Comparison of ENCODE assay signal across 23 cellular contexts in the genomic region with DNA sequence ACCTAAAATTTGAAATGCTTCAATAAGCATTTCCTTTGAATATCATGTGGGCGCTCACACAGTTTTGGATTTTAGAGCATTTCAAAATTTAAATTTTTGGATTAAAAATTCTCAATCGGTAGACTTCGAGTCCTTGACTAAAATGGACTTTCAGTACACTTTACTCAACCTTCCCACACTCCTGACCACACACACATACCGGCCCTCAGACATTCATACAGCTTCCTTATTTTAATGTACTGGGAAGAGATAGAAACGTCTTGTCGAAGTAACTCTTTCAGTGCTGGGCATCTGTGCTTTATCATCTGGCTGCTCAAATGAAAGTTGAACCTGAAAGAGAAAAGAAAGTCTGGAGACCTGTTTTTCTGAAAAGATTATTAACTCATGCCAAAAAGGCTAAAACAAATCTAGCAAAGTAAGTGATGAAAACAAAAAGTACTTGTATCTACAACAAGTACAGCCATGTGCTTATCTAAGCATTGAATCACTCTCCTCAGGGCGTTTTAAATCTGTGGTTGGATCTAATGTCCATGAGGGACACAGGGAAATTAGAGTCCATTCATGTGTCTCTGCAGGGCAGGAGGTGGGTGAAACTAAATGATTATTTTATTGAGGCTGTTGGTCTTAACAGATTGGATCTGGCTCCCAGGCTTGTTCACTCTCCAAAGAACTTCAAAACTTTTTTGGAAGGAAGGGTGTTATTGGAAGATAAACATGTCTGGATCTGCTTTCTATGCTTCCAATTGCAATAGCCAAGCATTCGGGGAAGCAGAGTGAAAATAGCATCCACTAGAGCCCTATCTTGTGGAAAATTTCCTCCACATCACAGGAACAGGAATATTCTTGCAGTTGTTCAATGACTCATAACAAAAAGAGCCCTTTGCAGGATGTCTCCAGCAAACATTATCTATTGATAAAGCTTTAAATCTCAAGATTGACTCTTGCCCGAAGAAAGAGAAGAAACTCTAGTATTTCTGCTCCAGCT. TPM values are rescaled to one million over a fixed set of nuclear protein-coding genes. Genes with fewer than 3 reads are reported as not detected.
DNase-seq lines count a peak whose midpoint lies in the region; FAIRE-seq and TF ChIP-seq lines count a peak whose summit lies in the region.
"Had no signal": no experiment of that assay in that cellular context is flagged by ENCODE, and none has a peak within 500 bp of the region (broad histone marks: within the 10 kb centered on the region; RNA-seq: fewer than 3 reads in every experiment).

No MANE protein-coding gene starts in this region.

- TF ChIP-seq POLR2A in endothelial cell of umbilical vein (IDR thresholded peaks at IDR 0.05; ENCODE audit: low read depth, low read length), result no peak

- H3K27me3 ChIP-seq in endothelial cell of umbilical vein (ENCODE audit: control insufficient read depth in 2 of 2, insufficient read depth in 2 of 2, low read length in 2 of 2), result no peaks in the 10 kb centered on the region
- H3K27me3 ChIP-seq: gastrocnemius medialis had no signal

- peak; percentile 41 for DNase-seq in EL
- DNase-seq in RWPE1 (ENCODE audit: low spot score), result peak; percentile 14
- peak; percentile 21 for DNase-seq in endothelial cell of umbilical vein (ENCODE audit: low read depth, low spot score)
- DNase-seq in AG08395 (ENCODE audit: low spot score), result no peak
- DNase-seq in AG20443 (ENCODE audit: low spot score), result no peak
- DNase-seq in NCI-H1092 treated with DMSO at 0.1 percent for 48 hours (lab: John Stamatoyannopoulos, UW), result no peak
- DNase-seq in cortex of kidney (lab: John Stamatoyannopoulos, UW), result no peak
- DNase-seq: activated CD4-positive, alpha-beta T cell treated with anti-CD3 and anti-CD28 coated beads for 1 hour; activated CD8-positive, alpha-beta memory T cell treated with anti-CD3 and anti-CD28 coated beads, Interleukin-2, amount 10 ng/mL, durations not matched to agents 7 days and 5 days; cerebellar nuclear complex; gastrocnemius medialis; HCEC 1CT; mucosa of descending colon; NCI-H1092; NCI-H69; stimulated activated CD4-positive, alpha-beta T cell treated with anti-CD3 and anti-CD28 coated beads, Interleukin-12 subunit alpha, Interleukin-12 subunit beta, amount 100 ng/mL, for 4 hours; stimulated activated naive B cell treated with anti-CD40 and anti-IgM and Interleukin-4, amounts not matched to agents 10 μg/mL and 1 μg/mL and 100 μg/mL, for 72 hours; T-helper 17 cell had no signal

- H3K9me3 ChIP-seq in endothelial cell of umbilical vein (replicated peaks; ENCODE audit: control insufficient read depth, insufficient read depth, low read length), result no peaks in the 10 kb centered on the region
- H3K9me3 ChIP-seq in mesodermal cell (ENCODE audit: control insufficient read depth, low read length), result no peaks in the 10 kb centered on the region
- H3K9me3 ChIP-seq: gastrocnemius medialis, mucosa of descending colon had no signal

- WGBS in mesodermal cell (ENCODE audit: insufficient coverage in 2 of 2), 2 experiments, result 100% methylated on average over 3 of the region's 9 CpGs; no CpG with 5 or more reads in 1 of the 2 experiments

- no peak overlapping the region for H3K27ac ChIP-seq in RWPE1
- no peak overlapping the region for H3K27ac ChIP-seq in endothelial cell of umbilical vein (ENCODE audit: insufficient read depth, low read depth, low read length)
- peak overlapping the region; percentile 72 for H3K27ac ChIP-seq in mesodermal cell (ENCODE audit: low read depth, low read length, severe bottlenecking)
- H3K27ac ChIP-seq: gastrocnemius medialis had no signal

- no peak overlapping the region for H3K4me2 ChIP-seq in endothelial cell of umbilical vein (ENCODE audit: insufficient read depth, low read length)

- H3K4me3 ChIP-seq in endothelial cell of umbilical vein (replicated peaks in 1 of 3; ENCODE audit: insufficient read depth in 1 of 3, low read depth in 1 of 3, low read length in 3 of 3) (no peak overlapping the region), mesodermal cell (ENCODE audit: extremely low read depth, insufficient read depth, low read length, poor library complexity, severe bottlenecking) (no peak overlapping the region)
- H3K4me3 ChIP-seq: gastrocnemius medialis, mucosa of descending colon had no signal

- no peaks in the 10 kb centered on the region for H3K79me2 ChIP-seq in endothelial cell of umbilical vein (ENCODE audit: control insufficient read depth, insufficient read depth, low read length)

- H3K36me3 ChIP-seq in endothelial cell of umbilical vein (ENCODE audit: control insufficient read depth in 2 of 2, extremely low read depth in 1 of 2, insufficient read depth in 2 of 2, low read length in 2 of 2) (no peaks in the 10 kb centered on the region), mesodermal cell (ENCODE audit: control insufficient read depth, insufficient read depth, low read length) (no peaks in the 10 kb centered on the region)
- H3K36me3 ChIP-seq: gastrocnemius medialis had no signal

- BruUV-seq in endothelial cell of umbilical vein (replicated peaks; lab: Mats Ljungman, UMichigan), result no TSS peak

- dilution Hi-C loops in endothelial cell of umbilical vein (cut with MboI; ENCODE audit: extremely low pct_ligation_motif_present, low sequenced_read_pairs), result no loop called here

- FAIRE-seq in endothelial cell of umbilical vein (lab: Jason Lieb, UNC), result no peak
- FAIRE-seq: GM19239 had no signal

- POLR2A ChIA-PET in RWPE1 (lab: Yijun Ruan, JAX; ENCODE audit: low non-redundant PET) (no interaction called here), endothelial cell of umbilical vein (lab: Charles Lee) (no interaction called here)

- H3K4me1 ChIP-seq in endothelial cell of umbilical vein (ENCODE audit: control insufficient read depth, extremely low read depth, insufficient read depth, low read length), result no peaks in the 10 kb centered on the region
- H3K4me1 ChIP-seq in mesodermal cell (ENCODE audit: control insufficient read depth, insufficient read depth, low read length, poor library complexity, severe bottlenecking), result peaks cover 13% of the 10 kb centered on the region
- H3K4me1 ChIP-seq: gastrocnemius medialis had no signal

- TF ChIP-seq CTCF in RWPE1 (conservative IDR thresholded peaks at IDR 0.05; ENCODE audit: low read depth) (no peak), endothelial cell of umbilical vein (IDR thresholded peaks at IDR 0.05; ENCODE audit: extremely low read depth in 1 of 2, insufficient read depth in 1 of 2, low read depth in 1 of 2, low read length in 2 of 2) (no peak)

- H4K20me1 ChIP-seq in endothelial cell of umbilical vein (replicated peaks; ENCODE audit: control insufficient read depth, extremely low read depth, insufficient read depth, low read length), result no peaks in the 10 kb centered on the region

- H2AFZ ChIP-seq in endothelial cell of umbilical vein (ENCODE audit: low read depth, low read length), result peak overlapping the region; percentile 35

- no peaks in the 10 kb centered on the region for H3K9me1 ChIP-seq in endothelial cell of umbilical vein (replicated peaks; ENCODE audit: control insufficient read depth, extremely low read depth, insufficient read depth, low read length)

- CTCF ChIA-PET in RWPE1 (lab: Yijun Ruan, JAX) (interaction anchor here (0.7 kb wide), 1 partner anchor 738 kb away, joined by 6 read pairs; no protein-coding TSS in a partner anchor), endothelial cell of umbilical vein (lab: Charles Lee) (no interaction called here)

- intact Hi-C loops in endothelial cell of umbilical vein (cut with micrococcal nuclease), result no loop called here

- no peak overlapping the region for H3K9ac ChIP-seq in endothelial cell of umbilical vein (replicated peaks; ENCODE audit: extremely low read depth, insufficient read depth, low read length)

TF ChIP-seq in endothelial cell of umbilical vein, 7 proteins besides CTCF, POLR2A, EP300 and RAD21:
- TF ChIP-seq FOS (IDR thresholded peaks at IDR 0.05; ENCODE audit: borderline replicate concordance, insufficient read depth, low read length) (peak; percentile 45), MYC (IDR thresholded peaks at IDR 0.05; ENCODE audit: low read depth, low read length) (no peak)
TF ChIP-seq in endothelial cell of umbilical vein: peak in this region for 1.

RNA-seq across cellular contexts. Expression of a gene that starts 47.0 kb away (rescaled TPM):
- total RNA-seq in endothelial cell of umbilical vein, result not detected in 2 replicates
- not detected in 2 replicates for polyA plus RNA-seq in endothelial cell of umbilical vein
- polyA plus RNA-seq in endothelial cell of umbilical vein (2011; cell fraction: cytosol; rRNA removed), result not detected in 2 replicates
- polyA plus RNA-seq in endothelial cell of umbilical vein (2011; cell fraction: nucleus; rRNA removed), result not detected in 2 replicates
- not detected in 2 replicates for polyA plus RNA-seq in endothelial cell of umbilical vein (2012)
- not detected in 2 replicates for polyA minus RNA-seq in endothelial cell of umbilical vein
- polyA minus RNA-seq in endothelial cell of umbilical vein (2011; cell fraction: cytosol; rRNA and poly(A)+ RNA removed), result not detected
- polyA minus RNA-seq in endothelial cell of umbilical vein (2011; cell fraction: nucleus; rRNA and poly(A)+ RNA removed), result not detected in 2 replicates
- not detected for polyA plus RNA-seq in mesodermal cell (2013, experiment 1 of 2)
- not detected for polyA plus RNA-seq in mesodermal cell (2013, experiment 2 of 2)
- total RNA-seq: activated CD8-positive, alpha-beta memory T cell treated with anti-CD3 and anti-CD28 coated beads, Interleukin-2, amount 10 ng/mL, durations not matched to agents 7 days and 5 days; activated T-helper 2 cell treated with anti-CD3 and anti-CD28 coated beads, Interferon-gamma antibody, Interleukin-2, Interleukin-4, amounts not matched to agents 10 μg/mL and 5 μg/mL and 100 μg/mL, durations not matched to agents 14 hours and 24 hours and 36 hours; gastrocnemius medialis; mucosa of descending colon; T-helper 17 cell; ureter had no signal
- polyA plus RNA-seq: adipose tissue had no signal

RNA-seq across cellular contexts. Expression of a gene that starts 47.4 kb away (rescaled TPM):
- total RNA-seq in endothelial cell of umbilical vein, result 68.7 and 76.6 TPM in 2 replicates
- 22.3 and 26.8 TPM in 2 replicates for polyA plus RNA-seq in endothelial cell of umbilical vein
- 34.8 and 40.9 TPM in 2 replicates for polyA plus RNA-seq in endothelial cell of umbilical vein (2011; cell fraction: cytosol; rRNA removed)
- polyA plus RNA-seq in endothelial cell of umbilical vein (2011; cell fraction: nucleus; rRNA removed), result 10.7 and 12.3 TPM in 2 replicates
- polyA plus RNA-seq in endothelial cell of umbilical vein (2012), result 139 and 144 TPM in 2 replicates
- polyA minus RNA-seq in endothelial cell of umbilical vein, result 5.1 and 15.9 TPM in 2 replicates
- 16.2 TPM for polyA minus RNA-seq in endothelial cell of umbilical vein (2011; cell fraction: cytosol; rRNA and poly(A)+ RNA removed)
- polyA minus RNA-seq in endothelial cell of umbilical vein (2011; cell fraction: nucleus; rRNA and poly(A)+ RNA removed), result 11.6 and 12.7 TPM in 2 replicates
- polyA plus RNA-seq in mesodermal cell (2013, experiment 1 of 2), result not detected
- polyA plus RNA-seq in mesodermal cell (2013, experiment 2 of 2), result not detected

RNA-seq across cellular contexts. Expression of a gene that starts 57.6 kb away (rescaled TPM):
- total RNA-seq in endothelial cell of umbilical vein, result 6.2 and 12.4 TPM in 2 replicates
- polyA plus RNA-seq in endothelial cell of umbilical vein, result 1.4 and 1.8 TPM in 2 replicates
- polyA plus RNA-seq in endothelial cell of umbilical vein (2011; cell fraction: cytosol; rRNA removed), result 1.4 and 1.8 TPM in 2 replicates
- 2.8 and 3.1 TPM in 2 replicates for polyA plus RNA-seq in endothelial cell of umbilical vein (2011; cell fraction: nucleus; rRNA removed)
- polyA plus RNA-seq in endothelial cell of umbilical vein (2012), result 10.7 and 11.9 TPM in 2 replicates
- 1.3 and 1.5 TPM in 2 replicates for polyA minus RNA-seq in endothelial cell of umbilical vein
- 11.9 TPM for polyA minus RNA-seq in endothelial cell of umbilical vein (2011; cell fraction: cytosol; rRNA and poly(A)+ RNA removed)
- 2.5 TPM in 2 replicates for polyA minus RNA-seq in endothelial cell of umbilical vein (2011; cell fraction: nucleus; rRNA and poly(A)+ RNA removed)
- not detected for polyA plus RNA-seq in mesodermal cell (2013, experiment 1 of 2)
- polyA plus RNA-seq in mesodermal cell (2013, experiment 2 of 2), result not detected

Comparison
In these comparisons a context has a peak if more than half of its experiments do, and no peak if none do; other contexts are left out.
1. DNase-seq: peak in EL (single experiment), RWPE1 (single experiment) and endothelial cell of umbilical vein (single experiment); none in AG08395 (single experiment), AG20443 (single experiment), NCI-H1092 treated with DMSO at 0.1 percent for 48 hours (single experiment) and cortex of kidney (single experiment).